11 cellular contexts compared by ENCODE assay signal in genomic region chr2:236887519-236887918, GRCh38.
DNase-seq lines count a peak whose midpoint lies in the region; ATAC-seq and TF ChIP-seq lines count a peak whose summit lies in the region.
"Had no signal": no experiment of that assay in that cellular context is flagged by ENCODE, and none has a peak within 500 bp of the region (broad histone marks: within the 10 kb centered on the region; RNA-seq: fewer than 3 reads in every experiment).

No MANE protein-coding gene starts in this region.

- peaks cover 3% of the 10 kb centered on the region for H3K27me3 Mint-ChIP-seq in neural progenitor cell (ENCODE audit: insufficient read depth, low read depth)
- H3K27me3 Mint-ChIP-seq: brain had no signal

- TF ChIP-seq CTCF in neural progenitor cell (IDR thresholded peaks at IDR 0.05) (no peak), GM20000 (IDR thresholded peaks at IDR 0.05; ENCODE audit: extremely low read depth, missing control alignments) (no peak)

- H3K36me3 Mint-ChIP-seq in neural progenitor cell, result no peaks in the 10 kb centered on the region
- H3K36me3 Mint-ChIP-seq: brain; stimulated activated naive B cell treated with anti-CD40 and anti-IgM and Interleukin-4, amounts not matched to agents 10 μg/mL and 1 μg/mL and 100 μg/mL, for 72 hours had no signal

- no peaks in the 10 kb centered on the region for H3F3A ChIP-seq in neural progenitor cell (ENCODE audit: low read depth)

- H3K9me3 ChIP-seq in adipocyte (ENCODE audit: control insufficient read depth, low read length) (no peaks in the 10 kb centered on the region), neural progenitor cell (ENCODE audit: low read depth) (no peaks in the 10 kb centered on the region)

- H3K4me2 ChIP-seq in neural progenitor cell, result no peak overlapping the region

- H3K4me1 Mint-ChIP-seq in neural progenitor cell, result peaks cover 27% of the 10 kb centered on the region
- H3K4me1 Mint-ChIP-seq: stimulated activated naive B cell treated with anti-CD40 and anti-IgM and Interleukin-4, amounts not matched to agents 10 μg/mL and 1 μg/mL and 100 μg/mL, for 72 hours had no signal

- H3K4me3 ChIP-seq in adipocyte (ENCODE audit: low read length) (no peak overlapping the region), neural progenitor cell (no peak overlapping the region)

- no peaks in the 10 kb centered on the region for H3K27me3 ChIP-seq in adipocyte (replicated peaks; ENCODE audit: control insufficient read depth, insufficient read depth, low read length)
- H3K27me3 ChIP-seq in neural progenitor cell, result no peaks in the 10 kb centered on the region

- no peak overlapping the region for H3K4me3 Mint-ChIP-seq in neural progenitor cell
- H3K4me3 Mint-ChIP-seq: brain; stimulated activated naive B cell treated with anti-CD40 and anti-IgM and Interleukin-4, amounts not matched to agents 10 μg/mL and 1 μg/mL and 100 μg/mL, for 72 hours had no signal

- H3K27ac Mint-ChIP-seq in neural progenitor cell, result no peak overlapping the region
- H3K27ac Mint-ChIP-seq: stimulated activated naive B cell treated with anti-CD40 and anti-IgM and Interleukin-4, amounts not matched to agents 10 μg/mL and 1 μg/mL and 100 μg/mL, for 72 hours had no signal

- H3K9me3 Mint-ChIP-seq in neural progenitor cell, result peaks cover 3% of the 10 kb centered on the region
- H3K9me3 Mint-ChIP-seq: stimulated activated naive B cell treated with anti-CD40 and anti-IgM and Interleukin-4, amounts not matched to agents 10 μg/mL and 1 μg/mL and 100 μg/mL, for 72 hours had no signal

- H3K27ac ChIP-seq in neural progenitor cell, result no peak overlapping the region

- ATAC-seq in HG03432 (IDR thresholded peaks at IDR 0.05; ENCODE audit: unreplicated experiment), result no peak
- ATAC-seq: stimulated activated naive B cell treated with anti-CD40 and anti-IgM and Interleukin-4, amounts not matched to agents 10 μg/mL and 1 μg/mL and 100 μg/mL, for 72 hours had no signal

- peaks cover 16% of the 10 kb centered on the region for H3K4me1 ChIP-seq in adipocyte (ENCODE audit: control insufficient read depth, insufficient read depth, low read length)
- peaks cover 5% of the 10 kb centered on the region for H3K4me1 ChIP-seq in neural progenitor cell

- peak overlapping the region; percentile 41 for H2AFZ ChIP-seq in neural progenitor cell (replicated peaks)

- no peaks in the 10 kb centered on the region for H4K20me1 ChIP-seq in neural progenitor cell (ENCODE audit: low read depth)

- H3K9ac ChIP-seq in adipocyte (ENCODE audit: low read length) (peak overlapping the region; percentile 13), neural progenitor cell (no peak overlapping the region)

- DNase-seq in adipocyte (ENCODE audit: low read depth), result peak; percentile 65
- peak; percentile 23 for DNase-seq in fibroblast of the conjunctiva (ENCODE audit: low read depth)
- DNase-seq in neural progenitor cell (ENCODE audit: low spot score), result no peak
- DNase-seq in ureter (ENCODE audit: low spot score), result peak; percentile 62
- no peak for DNase-seq in D341Med (ENCODE audit: low spot score)
- no peak for DNase-seq in GM20000 (ENCODE audit: low spot score)
- DNase-seq: DMS53; NCI-H1417 treated with DMSO at 0.1 percent for 48 hours; stimulated activated naive B cell treated with anti-CD40 and anti-IgM and Interleukin-4, amounts not matched to agents 10 μg/mL and 1 μg/mL and 100 μg/mL, for 72 hours had no signal

- H3K79me2 ChIP-seq in neural progenitor cell (ENCODE audit: low read depth), result no peaks in the 10 kb centered on the region

- H3K36me3 ChIP-seq in adipocyte (ENCODE audit: control insufficient read depth, insufficient read depth, low read length, severe bottlenecking) (no peaks in the 10 kb centered on the region), neural progenitor cell (no peaks in the 10 kb centered on the region)

Comparison
In these comparisons a context has a peak if more than half of its experiments do, and no peak if none do; other contexts are left out.
1. DNase-seq: peak in adipocyte (single experiment), fibroblast of the conjunctiva (single experiment) and ureter (single experiment); none in neural progenitor cell (single experiment), D341Med (single experiment) and GM20000 (single experiment).